In the genomic region with DNA sequence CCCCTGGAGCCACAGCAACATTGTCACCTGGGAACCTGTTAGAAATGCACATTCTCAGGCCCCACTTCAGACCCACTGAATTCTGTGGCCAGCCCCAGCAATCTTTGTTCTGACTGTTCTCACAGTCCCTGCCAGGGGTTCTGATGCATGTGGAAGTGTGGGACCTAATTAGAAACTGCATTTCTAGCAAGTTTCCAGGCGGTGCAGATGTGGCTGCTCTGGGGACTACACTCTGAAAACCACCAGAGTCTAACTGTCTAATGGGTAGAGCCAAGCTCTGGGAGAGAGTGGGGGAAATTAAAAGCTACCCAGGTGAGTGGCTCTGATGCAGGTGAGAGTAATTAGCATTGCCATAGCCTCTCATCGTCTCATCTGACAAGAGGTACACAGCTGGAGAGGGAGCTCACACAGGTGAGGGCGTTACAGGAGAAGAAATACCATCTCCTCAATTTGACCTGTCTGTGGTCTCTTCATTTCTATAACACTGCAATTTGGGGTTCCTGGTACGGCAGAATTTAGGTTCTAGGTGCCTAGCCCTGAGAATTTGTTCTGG, we compare ENCODE assay signal across 18 cellular contexts.
"Had no signal": no experiment of that assay in that cellular context is flagged by ENCODE, and none has a peak within 500 bp of the region (broad histone marks: within the 10 kb centered on the region; RNA-seq: fewer than 3 reads in every experiment).

No MANE protein-coding gene starts in this region.

- H3K4me3 Mint-ChIP-seq: type B pancreatic cell had no signal

- FAIRE-seq: astrocyte had no signal

- H3K9me3 Mint-ChIP-seq: activated naive CD4-positive, alpha-beta T cell treated with anti-CD3 and anti-CD28 coated beads, Interleukin-2, amount 50 U/mL, for 72 hours had no signal

- H3K9me3 ChIP-seq: adrenal gland, breast epithelium, gastrocnemius medialis, left lung, testis had no signal

- H3K4me3 ChIP-seq: adrenal gland, breast epithelium, gastrocnemius medialis, heart left ventricle, left lung, testis had no signal

- ATAC-seq: activated naive CD4-positive, alpha-beta T cell treated with anti-CD3 and anti-CD28 coated beads, Interleukin-2, amount 50 U/mL, for 72 hours; gastrocnemius medialis; heart left ventricle; left lung had no signal

- H3K27me3 ChIP-seq: adrenal gland, breast epithelium, gastrocnemius medialis, heart left ventricle, left lung, testis had no signal

- H3K4me1 ChIP-seq: adrenal gland, breast epithelium, testis had no signal

- H3K27ac Mint-ChIP-seq: activated naive CD4-positive, alpha-beta T cell treated with anti-CD3 and anti-CD28 coated beads, Interleukin-2, amount 50 U/mL, for 72 hours; progenitor cell of endocrine pancreas; type B pancreatic cell had no signal

- H3K27ac ChIP-seq: adrenal gland, breast epithelium, gastrocnemius medialis, heart left ventricle, left lung, testis had no signal

- H3K36me3 Mint-ChIP-seq: activated naive CD4-positive, alpha-beta T cell treated with anti-CD3 and anti-CD28 coated beads, Interleukin-2, amount 50 U/mL, for 72 hours; type B pancreatic cell had no signal

- DNase-seq: activated CD4-positive, alpha-beta T cell treated with anti-CD3 and anti-CD28 coated beads for 1 hour; activated CD4-positive, alpha-beta T cell treated with anti-CD3 and anti-CD28 coated beads, Interleukin-2, amount 50 U/mL, for 4 hours; activated gamma-delta T cell treated with Interleukin-2 at 50 U/mL for 16 hours; adrenal gland; cerebellar nuclear complex; cortex of kidney; gastrocnemius medialis; heart left ventricle; left lung; midbrain; occipital lobe; stimulated activated CD4-positive, alpha-beta T cell treated with anti-CD3 and anti-CD28 coated beads, Interleukin-2, amount 100 ng/mL, for 24 hours; testis had no signal

- H3K36me3 ChIP-seq: adrenal gland, breast epithelium, gastrocnemius medialis, heart left ventricle, left lung had no signal
